ENCODE assay signal across 9 cellular contexts in the genomic region with DNA sequence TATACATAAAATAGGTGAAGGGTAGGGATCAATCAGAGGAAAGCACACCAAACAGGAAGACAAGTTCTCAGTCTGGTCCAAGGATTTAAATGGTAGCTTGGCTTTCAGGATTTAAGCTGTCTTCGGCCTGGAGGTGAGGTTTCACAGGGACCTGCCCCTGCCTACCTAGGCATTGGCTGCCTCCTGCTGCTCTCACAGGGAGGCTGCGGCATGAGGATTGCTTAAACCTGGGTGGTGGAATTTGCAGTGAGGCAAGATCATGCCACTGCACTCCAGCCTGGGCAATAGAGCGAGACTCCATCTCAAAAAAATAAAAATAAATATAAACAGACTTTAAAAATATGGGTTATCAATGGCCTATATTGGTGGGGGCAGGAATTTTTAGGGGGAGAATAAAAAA.
"Had no signal": no experiment of that assay in that cellular context is flagged by ENCODE, and none has a peak within 500 bp of the region (broad histone marks: within the 10 kb centered on the region; RNA-seq: fewer than 3 reads in every experiment).

No MANE protein-coding gene starts in this region.

- DNase-seq: GM23248, GOT3, H9, HCEC 1CT, Karpas-422, KBM-7 had no signal

- H3K4me2 ChIP-seq: KMS-11 had no signal

- H3K27ac ChIP-seq: GM23248, HL-60, KMS-11 had no signal

- ATAC-seq: HepG2 had no signal

- H2AFZ ChIP-seq: GM23248 had no signal

- H3K4me3 ChIP-seq: GM23248 had no signal

- H3K9ac ChIP-seq: GM23248, KMS-11 had no signal
